ENCODE assay signal across 21 cellular contexts in genomic region chr14:59137256-59137655, GRCh38.
"Had no signal": no experiment of that assay in that cellular context is flagged by ENCODE, and none has a peak within 500 bp of the region (broad histone marks: within the 10 kb centered on the region; RNA-seq: fewer than 3 reads in every experiment).

No MANE protein-coding gene starts in this region.

- H3K9me3 ChIP-seq: esophagus squamous epithelium, gastrocnemius medialis, heart right ventricle, left ventricle myocardium inferior, lower lobe of right lung, mucosa of descending colon had no signal

- H3K27me3 ChIP-seq: esophagus squamous epithelium, gastrocnemius medialis, heart right ventricle had no signal

- H3K36me3 ChIP-seq: esophagus squamous epithelium, gastrocnemius medialis, heart right ventricle, left ventricle myocardium inferior, lower lobe of right lung had no signal

- DNase-seq: cortex of kidney; effector CD8-positive, alpha-beta T cell; effector memory CD8-positive, alpha-beta T cell; endodermal cell; erythroblast; esophagus squamous epithelium; foreskin fibroblast; foreskin melanocyte; gastrocnemius medialis; glutamatergic neuron; head of caudate nucleus; heart right ventricle; hippocampal formation; left cardiac atrium; left ventricle myocardium inferior; lower lobe of right lung; mesenchymal stem cell; mucosa of descending colon; naive thymus-derived CD4-positive, alpha-beta T cell had no signal

- H3K4me1 ChIP-seq: esophagus squamous epithelium, gastrocnemius medialis had no signal

- H3K27ac ChIP-seq: epithelial cell of prostate, esophagus squamous epithelium, gastrocnemius medialis, heart right ventricle, left ventricle myocardium inferior, lower lobe of right lung had no signal

- ATAC-seq: effector memory CD8-positive, alpha-beta T cell; esophagus mucosa; gastrocnemius medialis; heart right ventricle; left cardiac atrium; lower lobe of right lung; mucosa of descending colon; naive thymus-derived CD4-positive, alpha-beta T cell had no signal

- H3K4me3 ChIP-seq: esophagus squamous epithelium, gastrocnemius medialis, heart right ventricle, left ventricle myocardium inferior, lower lobe of right lung, mucosa of descending colon had no signal
